ENCODE assay signal across 8 cellular contexts in genomic region chr17:36534117-36534880, GRCh38. TPM values are rescaled to one million over a fixed set of nuclear protein-coding genes. Genes with fewer than 3 reads are reported as not detected.
DNase-seq lines count a peak whose midpoint lies in the region; ATAC-seq, FAIRE-seq and TF ChIP-seq lines count a peak whose summit lies in the region.

MYO19 (minus strand) TSS chr17:36534868; CDS start chr17:36532538, 2,330 bp downstream.

- TF ChIP-seq CTCF in VCaP (conservative IDR thresholded peaks at IDR 0.05) = peak; percentile 91
- peak; percentile 47 to 57 (median 52) for TF ChIP-seq CTCF in keratinocyte (optimal IDR thresholded peaks at IDR 0.05 in 1 of 3, IDR thresholded peaks at IDR 0.05 in 1 of 3, conservative IDR thresholded peaks at IDR 0.05 in 1 of 3; ENCODE audit: extremely low read depth in 1 of 3, insufficient read depth in 2 of 3, low read length in 3 of 3)

- peak within 1 kb of the TSS; percentile 98 for H3K27ac ChIP-seq in VCaP
- peak within 1 kb of the TSS; percentile 99 for H3K27ac ChIP-seq in keratinocyte (ENCODE audit: control insufficient read depth, insufficient read depth, low read length)

- FAIRE-seq in keratinocyte (lab: Jason Lieb, UNC) = no peak

- H3K4me3 ChIP-seq in keratinocyte (ENCODE audit: control insufficient read depth in 2 of 3, extremely low read depth in 1 of 3, insufficient read depth in 2 of 3, low read depth in 1 of 3, low read length in 3 of 3) = peak within 1 kb of the TSS; percentile 63 to 91 (median 79)

- no peaks in the 10 kb centered on the region for H3K9me3 ChIP-seq in keratinocyte (ENCODE audit: control insufficient read depth, low read depth, low read length)

- peaks cover 20% of the 10 kb centered on the region for H3K79me2 ChIP-seq in keratinocyte (ENCODE audit: control insufficient read depth, insufficient read depth, low read length)

- H3K4me1 ChIP-seq in keratinocyte (ENCODE audit: control insufficient read depth, extremely low read depth, insufficient read depth, low read length) = peaks cover 39% of the 10 kb centered on the region

- dilution Hi-C loops in keratinocyte (cut with MboI; ENCODE audit: extremely low pct_ligation_motif_present, low sequenced_read_pairs) = no loop called here

- peak within 1 kb of the TSS; percentile 71 for H2AFZ ChIP-seq in keratinocyte (ENCODE audit: control insufficient read depth, low read length)

- no peaks in the 10 kb centered on the region for H3K27me3 ChIP-seq in keratinocyte (ENCODE audit: control insufficient read depth, extremely low read depth, insufficient read depth, low read length)

- peak within 1 kb of the TSS; percentile 99 for H3K9ac ChIP-seq in keratinocyte (ENCODE audit: control insufficient read depth, extremely low read depth, insufficient read depth, low read length)

- H3K4me2 ChIP-seq in keratinocyte (ENCODE audit: control insufficient read depth, extremely low read depth, insufficient read depth, low read depth, low read length) = peak within 1 kb of the TSS; percentile 82

- H3K36me3 ChIP-seq in keratinocyte (ENCODE audit: control insufficient read depth in 2 of 2, extremely low read depth in 1 of 2, insufficient read depth in 2 of 2, low read length in 2 of 2) = peaks cover 14 to 29% of the 10 kb centered on the region in 2 experiments

- peak; percentile 24 for ATAC-seq in HG02973 (IDR thresholded peaks at IDR 0.05; ENCODE audit: unreplicated experiment)

- H3K9me1 ChIP-seq in keratinocyte (ENCODE audit: control insufficient read depth, extremely low read depth, insufficient read depth, low read length) = peaks cover 4% of the 10 kb centered on the region

- no peaks in the 10 kb centered on the region for H4K20me1 ChIP-seq in keratinocyte (ENCODE audit: control insufficient read depth, extremely low read depth, insufficient read depth, low read length)

- DNase-seq in NOMO-1 treated with dmso at 0.1 percent for 144 hours (lab: John Stamatoyannopoulos, UW; ENCODE audit: unreplicated experiment) (peak; percentile 72), NOMO-1 treated with DMSO at 0.1 percent for 48 hours (lab: John Stamatoyannopoulos, UW; ENCODE audit: unreplicated experiment) (no peak), NCI-H2107 (lab: John Stamatoyannopoulos, UW) (peak; percentile 59), keratinocyte (ENCODE audit: low read depth, low spot score) (peak; percentile 78)
- peak; percentile 44 for DNase-seq in central memory CD4-positive, alpha-beta T cell
- DNase-seq in stimulated activated CD4-positive, alpha-beta T cell treated with anti-CD3 and anti-CD28 coated beads, Interleukin-15, amount 100 ng/mL, for 24 hours = peak; percentile 77

RNA-seq across cellular contexts. Expression of gene MYO19, which starts in this region (rescaled TPM):
- 47.9 to 59.4 TPM (median 49.7 TPM) in 3 replicates for polyA plus RNA-seq in keratinocyte
- 20.4 TPM for polyA plus RNA-seq in keratinocyte (2011; ENCODE audit: low read depth)
- 26.0 and 26.5 TPM in 2 replicates for polyA plus RNA-seq in keratinocyte (2011; cell fraction: cytosol; rRNA removed)
- 152 and 177 TPM in 2 replicates for polyA plus RNA-seq in keratinocyte (2011; cell fraction: nucleus; rRNA removed)
- polyA plus RNA-seq in keratinocyte (2012; ENCODE audit: low replicate concordance) = 33.1 and 42.2 TPM in 2 replicates
- polyA minus RNA-seq in keratinocyte = 72.2 to 162 TPM (median 93.9 TPM) in 3 replicates
- 38.8 TPM for polyA minus RNA-seq in keratinocyte (2011; cell fraction: cytosol; rRNA and poly(A)+ RNA removed)
- polyA minus RNA-seq in keratinocyte (2011; cell fraction: nucleus; rRNA and poly(A)+ RNA removed) = 48.7 and 95.7 TPM in 2 replicates
